ENCODE assay signal across 1 cellular context in the genomic region with DNA sequence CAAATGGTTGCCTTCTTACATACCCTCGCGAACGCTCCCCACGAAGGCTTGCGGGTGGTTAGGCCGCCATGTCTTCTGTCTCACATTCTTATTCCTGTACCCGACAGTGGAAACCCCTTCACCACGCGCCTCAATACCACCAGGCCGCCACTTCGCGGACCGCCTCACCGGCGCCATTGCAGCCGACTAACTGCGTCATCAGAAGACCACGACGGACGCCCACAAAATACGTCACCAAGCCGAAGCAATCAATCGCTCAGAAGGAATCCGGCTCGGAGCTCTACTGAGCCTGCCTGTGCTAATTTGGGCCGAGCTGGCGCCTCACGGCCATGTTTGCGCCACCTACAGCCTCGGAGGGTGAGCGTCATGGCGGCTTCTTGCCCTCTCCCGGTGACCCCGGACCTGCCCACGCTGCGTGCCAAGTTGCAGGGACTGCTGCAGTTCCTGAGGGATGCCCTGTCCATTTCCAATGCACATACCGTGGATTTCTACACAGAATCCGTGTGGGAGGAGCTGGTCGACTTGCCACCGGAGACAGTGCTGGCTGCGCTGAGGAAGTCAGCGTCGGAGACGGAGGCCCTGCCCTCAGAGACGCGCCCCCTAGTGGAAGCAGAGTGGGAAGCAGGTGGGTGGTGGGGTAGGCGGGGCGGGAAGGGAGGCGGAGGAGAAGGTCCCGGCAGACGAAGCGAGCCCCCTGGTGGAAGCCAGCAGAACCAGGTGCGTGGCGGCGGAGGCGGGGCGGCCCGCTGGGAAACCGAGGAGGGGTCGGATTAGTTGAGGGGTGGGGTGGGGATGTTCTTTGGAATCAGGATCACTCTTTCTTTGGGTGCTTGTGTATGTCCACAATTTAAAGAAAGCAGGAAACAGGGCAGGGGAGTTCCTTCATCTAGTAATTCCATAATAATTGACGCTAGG.
TF ChIP-seq lines count a peak whose summit lies in the region.

A gene with protein sequence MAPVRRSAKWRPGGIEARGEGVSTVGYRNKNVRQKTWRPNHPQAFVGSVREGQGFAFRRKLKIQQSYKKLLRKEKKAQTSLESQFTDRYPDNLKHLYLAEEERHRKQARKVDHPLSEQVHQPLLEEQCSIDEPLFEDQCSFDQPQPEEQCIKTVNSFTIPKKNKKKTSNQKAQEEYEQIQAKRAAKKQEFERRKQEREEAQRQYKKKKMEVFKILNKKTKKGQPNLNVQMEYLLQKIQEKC (minus strand): TSS at position 188 of the 915 bp plus-strand sequence. CDS start 11 bp downstream, at position 177.
TSS of gene METTL25 (plus strand) at position 330 of the 915 bp plus-strand sequence. CDS start at position 367, 37 bp downstream.

TF ChIP-seq in HepG2, 621 proteins besides CTCF, POLR2A, EP300 and RAD21 (continued from another document and continues in another):
- TF ChIP-seq POGK (CRISPR knock-in tag; conservative IDR thresholded peaks at IDR 0.05) (peak; percentile 89), FOXK1 (CRISPR knock-in tag; IDR thresholded peaks at IDR 0.05; ENCODE audit: borderline replicate concordance, low read depth) (peak; percentile 90; the same call in 1 of the 2 replicates), ZNF143 (CRISPR knock-in tag; IDR thresholded peaks at IDR 0.05) (peak; percentile 70), CCAR2 (optimal IDR thresholded peaks at IDR 0.05; ENCODE audit: low read depth, low read length) (peak; percentile 78), HDAC2 (CRISPR knock-in tag; IDR thresholded peaks at IDR 0.05) (peak; percentile 92), ZNF766 (CRISPR knock-in tag; IDR thresholded peaks at IDR 0.05; ENCODE audit: borderline replicate concordance) (peak; percentile 94), DNMT1 (CRISPR knock-in tag; IDR thresholded peaks at IDR 0.05) (peak; percentile 85), ZSCAN30 (CRISPR knock-in tag; IDR thresholded peaks at IDR 0.05) (peak; percentile 88; the same call in 1 of the 2 replicates), KLF6 (CRISPR knock-in tag; IDR thresholded peaks at IDR 0.05) (peak; percentile 87), PAWR (CRISPR knock-in tag; IDR thresholded peaks at IDR 0.05; ENCODE audit: borderline replicate concordance) (peak; percentile 93; the same call in 1 of the 2 replicates), ZNF383 (CRISPR knock-in tag; IDR thresholded peaks at IDR 0.05; ENCODE audit: borderline replicate concordance) (peak; percentile 92), ZFP36 (IDR thresholded peaks at IDR 0.05; ENCODE audit: borderline replicate concordance, low read depth, low read length, partially characterized antibody) (peak; percentile 45), ZNF350 (CRISPR knock-in tag; IDR thresholded peaks at IDR 0.05; ENCODE audit: borderline replicate concordance, low read depth) (peak; percentile 98), ZNF34 (CRISPR knock-in tag; IDR thresholded peaks at IDR 0.05; ENCODE audit: borderline replicate concordance) (0 out of 2 replicates have a peak, but pooled peaks have one; percentile 87), ZNF572 (CRISPR knock-in tag; IDR thresholded peaks at IDR 0.05) (peak; percentile 55; the same call in 1 of the 2 replicates), ZNF441 (CRISPR knock-in tag; IDR thresholded peaks at IDR 0.05; ENCODE audit: borderline replicate concordance) (peak; percentile 72), POLR2AphosphoS2 (IDR thresholded peaks at IDR 0.05; ENCODE audit: low read depth, low read length) (peak; percentile 99), STAT6 (CRISPR knock-in tag; IDR thresholded peaks at IDR 0.05; ENCODE audit: borderline replicate concordance) (peak; percentile 80; the same call in 1 of the 2 replicates), HES4 (CRISPR knock-in tag; IDR thresholded peaks at IDR 0.05; ENCODE audit: borderline replicate concordance) (no peak), ZGPAT (CRISPR knock-in tag; IDR thresholded peaks at IDR 0.05) (peak; percentile 97), HMGA1 (CRISPR knock-in tag; conservative IDR thresholded peaks at IDR 0.05) (no peak), ZNF124 (CRISPR knock-in tag; IDR thresholded peaks at IDR 0.05) (peak; percentile 87), ZNF850 (CRISPR knock-in tag; conservative IDR thresholded peaks at IDR 0.05) (peak; percentile 90; the same call in 1 of the 2 replicates), ZNF556 (CRISPR knock-in tag; IDR thresholded peaks at IDR 0.05; ENCODE audit: borderline replicate concordance) (peak; percentile 98), ZBTB21 (CRISPR knock-in tag; IDR thresholded peaks at IDR 0.05) (peak; percentile 86), ZFP1 (CRISPR knock-in tag; IDR thresholded peaks at IDR 0.05) (peak; percentile 95), HNRNPL (IDR thresholded peaks at IDR 0.05; ENCODE audit: low read depth, low read length) (peak; percentile 81), MAX (IDR thresholded peaks at IDR 0.05) (peak; percentile 67), FOSL1 (CRISPR knock-in tag; IDR thresholded peaks at IDR 0.05; ENCODE audit: borderline replicate concordance) (0 out of 2 replicates have a peak, but pooled peaks have one; percentile 17), ZNF724P (CRISPR knock-in tag; IDR thresholded peaks at IDR 0.05; ENCODE audit: borderline replicate concordance) (no peak; the same call in 1 of the 2 replicates), NCOA1 (CRISPR knock-in tag; IDR thresholded peaks at IDR 0.05) (0 out of 2 replicates have a peak, but pooled peaks have one; percentile 42), AKAP8 (CRISPR knock-in tag; IDR thresholded peaks at IDR 0.05) (peak; percentile 94), ZNF432 (CRISPR knock-in tag; IDR thresholded peaks at IDR 0.05; ENCODE audit: borderline replicate concordance) (no peak), ZNF7 (CRISPR knock-in tag; IDR thresholded peaks at IDR 0.05) (no peak)
- TF ChIP-seq, protein P1, sequence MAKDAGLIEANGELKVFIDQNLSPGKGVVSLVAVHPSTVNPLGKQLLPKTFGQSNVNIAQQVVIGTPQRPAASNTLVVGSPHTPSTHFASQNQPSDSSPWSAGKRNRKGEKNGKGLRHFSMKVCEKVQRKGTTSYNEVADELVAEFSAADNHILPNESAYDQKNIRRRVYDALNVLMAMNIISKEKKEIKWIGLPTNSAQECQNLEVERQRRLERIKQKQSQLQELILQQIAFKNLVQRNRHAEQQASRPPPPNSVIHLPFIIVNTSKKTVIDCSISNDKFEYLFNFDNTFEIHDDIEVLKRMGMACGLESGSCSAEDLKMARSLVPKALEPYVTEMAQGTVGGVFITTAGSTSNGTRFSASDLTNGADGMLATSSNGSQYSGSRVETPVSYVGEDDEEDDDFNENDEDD (CRISPR knock-in tag; IDR thresholded peaks at IDR 0.05; ENCODE audit: borderline replicate concordance): peak; percentile 49; the same call in 1 of the 2 replicates
- TF ChIP-seq, protein P2, sequence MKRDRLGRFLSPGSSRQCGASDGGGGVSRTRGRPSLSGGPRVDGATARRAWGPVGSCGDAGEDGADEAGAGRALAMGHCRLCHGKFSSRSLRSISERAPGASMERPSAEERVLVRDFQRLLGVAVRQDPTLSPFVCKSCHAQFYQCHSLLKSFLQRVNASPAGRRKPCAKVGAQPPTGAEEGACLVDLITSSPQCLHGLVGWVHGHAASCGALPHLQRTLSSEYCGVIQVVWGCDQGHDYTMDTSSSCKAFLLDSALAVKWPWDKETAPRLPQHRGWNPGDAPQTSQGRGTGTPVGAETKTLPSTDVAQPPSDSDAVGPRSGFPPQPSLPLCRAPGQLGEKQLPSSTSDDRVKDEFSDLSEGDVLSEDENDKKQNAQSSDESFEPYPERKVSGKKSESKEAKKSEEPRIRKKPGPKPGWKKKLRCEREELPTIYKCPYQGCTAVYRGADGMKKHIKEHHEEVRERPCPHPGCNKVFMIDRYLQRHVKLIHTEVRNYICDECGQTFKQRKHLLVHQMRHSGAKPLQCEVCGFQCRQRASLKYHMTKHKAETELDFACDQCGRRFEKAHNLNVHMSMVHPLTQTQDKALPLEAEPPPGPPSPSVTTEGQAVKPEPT (CRISPR knock-in tag; IDR thresholded peaks at IDR 0.05; ENCODE audit: low read depth): peak; percentile 92
- TF ChIP-seq, protein P3, sequence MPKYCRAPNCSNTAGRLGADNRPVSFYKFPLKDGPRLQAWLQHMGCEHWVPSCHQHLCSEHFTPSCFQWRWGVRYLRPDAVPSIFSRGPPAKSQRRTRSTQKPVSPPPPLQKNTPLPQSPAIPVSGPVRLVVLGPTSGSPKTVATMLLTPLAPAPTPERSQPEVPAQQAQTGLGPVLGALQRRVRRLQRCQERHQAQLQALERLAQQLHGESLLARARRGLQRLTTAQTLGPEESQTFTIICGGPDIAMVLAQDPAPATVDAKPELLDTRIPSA (CRISPR knock-in tag; IDR thresholded peaks at IDR 0.05; ENCODE audit: borderline replicate concordance): peak; percentile 55; the same call in 1 of the 2 replicates
- TF ChIP-seq, protein P4, sequence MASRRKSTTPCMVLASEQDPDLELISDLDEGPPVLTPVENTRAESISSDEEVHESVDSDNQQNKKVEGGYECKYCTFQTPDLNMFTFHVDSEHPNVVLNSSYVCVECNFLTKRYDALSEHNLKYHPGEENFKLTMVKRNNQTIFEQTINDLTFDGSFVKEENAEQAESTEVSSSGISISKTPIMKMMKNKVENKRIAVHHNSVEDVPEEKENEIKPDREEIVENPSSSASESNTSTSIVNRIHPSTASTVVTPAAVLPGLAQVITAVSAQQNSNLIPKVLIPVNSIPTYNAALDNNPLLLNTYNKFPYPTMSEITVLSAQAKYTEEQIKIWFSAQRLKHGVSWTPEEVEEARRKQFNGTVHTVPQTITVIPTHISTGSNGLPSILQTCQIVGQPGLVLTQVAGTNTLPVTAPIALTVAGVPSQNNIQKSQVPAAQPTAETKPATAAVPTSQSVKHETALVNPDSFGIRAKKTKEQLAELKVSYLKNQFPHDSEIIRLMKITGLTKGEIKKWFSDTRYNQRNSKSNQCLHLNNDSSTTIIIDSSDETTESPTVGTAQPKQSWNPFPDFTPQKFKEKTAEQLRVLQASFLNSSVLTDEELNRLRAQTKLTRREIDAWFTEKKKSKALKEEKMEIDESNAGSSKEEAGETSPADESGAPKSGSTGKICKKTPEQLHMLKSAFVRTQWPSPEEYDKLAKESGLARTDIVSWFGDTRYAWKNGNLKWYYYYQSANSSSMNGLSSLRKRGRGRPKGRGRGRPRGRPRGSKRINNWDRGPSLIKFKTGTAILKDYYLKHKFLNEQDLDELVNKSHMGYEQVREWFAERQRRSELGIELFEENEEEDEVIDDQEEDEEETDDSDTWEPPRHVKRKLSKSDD (CRISPR knock-in tag; IDR thresholded peaks at IDR 0.05; ENCODE audit: low read depth): peak; percentile 96
- TF ChIP-seq, protein P5, sequence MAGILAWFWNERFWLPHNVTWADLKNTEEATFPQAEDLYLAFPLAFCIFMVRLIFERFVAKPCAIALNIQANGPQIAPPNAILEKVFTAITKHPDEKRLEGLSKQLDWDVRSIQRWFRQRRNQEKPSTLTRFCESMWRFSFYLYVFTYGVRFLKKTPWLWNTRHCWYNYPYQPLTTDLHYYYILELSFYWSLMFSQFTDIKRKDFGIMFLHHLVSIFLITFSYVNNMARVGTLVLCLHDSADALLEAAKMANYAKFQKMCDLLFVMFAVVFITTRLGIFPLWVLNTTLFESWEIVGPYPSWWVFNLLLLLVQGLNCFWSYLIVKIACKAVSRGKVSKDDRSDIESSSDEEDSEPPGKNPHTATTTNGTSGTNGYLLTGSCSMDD (CRISPR knock-in tag; IDR thresholded peaks at IDR 0.05): no peak
